In genomic region chr15:77974098-77974414, GRCh38 we compare ENCODE assay signal across 10 cellular contexts.
DNase-seq lines count a peak whose midpoint lies in the region; ATAC-seq and TF ChIP-seq lines count a peak whose summit lies in the region.
"Had no signal": no experiment of that assay in that cellular context is flagged by ENCODE, and none has a peak within 500 bp of the region (broad histone marks: within the 10 kb centered on the region; RNA-seq: fewer than 3 reads in every experiment).

No MANE protein-coding gene starts in this region.

- DNase-seq in NB4 (ENCODE audit: low read depth): peak; percentile 34
- peak; percentile 50 for DNase-seq in fibroblast of mammary gland (ENCODE audit: low read depth)
- peak; percentile 24 for DNase-seq in occipital lobe (lab: John Stamatoyannopoulos, UW)
- DNase-seq in T-helper 17 cell: no peak
- DNase-seq in ACHN: no peak
- DNase-seq: glutamatergic neuron had no signal

- no peak overlapping the region for H3K27ac Mint-ChIP-seq in T-helper 17 cell
- H3K27ac Mint-ChIP-seq: activated T-helper 1 cell treated with anti-CD3 and anti-CD28 coated beads, Interleukin-12 subunit alpha, Interleukin-12 subunit beta, Interleukin-2, Interleukin-4 antibody, amounts not matched to agents 30 ng/mL and 10 ng/mL and 1 ng/mL, durations not matched to agents 14 hours and 24 hours and 36 hours had no signal

- TF ChIP-seq CTCF in NB4 (IDR thresholded peaks at IDR 0.05; ENCODE audit: low read depth, low read length): no peak
- no peak for TF ChIP-seq CTCF in fibroblast of mammary gland (conservative IDR thresholded peaks at IDR 0.05; ENCODE audit: control insufficient read depth, insufficient read depth, low read depth, low read length)

- ATAC-seq in HG03025 (IDR thresholded peaks at IDR 0.05; ENCODE audit: low FRiP score, unreplicated experiment) (no peak), T-helper 17 cell (no peak), HG03196 (IDR thresholded peaks at IDR 0.05; ENCODE audit: unreplicated experiment) (no peak)

- no peak overlapping the region for H3K4me3 Mint-ChIP-seq in T-helper 17 cell
- H3K4me3 Mint-ChIP-seq: activated T-helper 1 cell treated with anti-CD3 and anti-CD28 coated beads, Interleukin-12 subunit alpha, Interleukin-12 subunit beta, Interleukin-2, Interleukin-4 antibody, amounts not matched to agents 30 ng/mL and 10 ng/mL and 1 ng/mL, durations not matched to agents 14 hours and 24 hours and 36 hours had no signal

- no peaks in the 10 kb centered on the region for H3K36me3 Mint-ChIP-seq in T-helper 17 cell (ENCODE audit: low read depth)

- no peaks in the 10 kb centered on the region for H3K9me3 ChIP-seq in BLaER1 treated with 17β-estradiol and CSF1 and Interleukin-3, amounts not matched to agents 10 nM and 100 nM (replicated peaks in 1 of 11)
- H3K9me3 ChIP-seq in T-helper 17 cell (ENCODE audit: control insufficient read depth, low read length, poor library complexity, severe bottlenecking): no peaks in the 10 kb centered on the region

- H3K4me1 ChIP-seq in BLaER1 treated with 17β-estradiol and CSF1 and Interleukin-3, amounts not matched to agents 10 nM and 100 nM: peaks cover 4 to 24% (median 12%) of the 10 kb centered on the region in 10 experiments; a peak in 15 of 20 replicates

- no peak for TF ChIP-seq POLR2A in NB4 (IDR thresholded peaks at IDR 0.05; ENCODE audit: extremely low read depth, insufficient read length)

- no peaks in the 10 kb centered on the region for H3K27me3 Mint-ChIP-seq in T-helper 17 cell

- peaks cover 2% of the 10 kb centered on the region for H3K4me1 Mint-ChIP-seq in T-helper 17 cell

- no peak overlapping the region for H3K4me3 ChIP-seq in BLaER1 treated with 17β-estradiol and CSF1 and Interleukin-3, amounts not matched to agents 10 nM and 100 nM
- H3K4me3 ChIP-seq in NB4 (ENCODE audit: low read depth, low read length): no peak overlapping the region
- H3K4me3 ChIP-seq in fibroblast of mammary gland (ENCODE audit: control insufficient read depth, low read depth, low read length): no peak overlapping the region

- H3K4me2 ChIP-seq in BLaER1 treated with 17β-estradiol and CSF1 and Interleukin-3, amounts not matched to agents 10 nM and 100 nM: peak overlapping the region in 8 of 11 experiments; percentile 20 to 52 (median 40); a peak in 11 of 22 replicates

- in situ Hi-C loops in ACHN (cut with HindIII; ENCODE audit: low pct_ligation_motif_present, low pct_unique_long_range_greater_than_20kb, low sequenced_read_pairs): no loop called here

- no peak overlapping the region for H3K9ac ChIP-seq in BLaER1 treated with 17β-estradiol and CSF1 and Interleukin-3, amounts not matched to agents 10 nM and 100 nM

- H3K27me3 ChIP-seq in BLaER1 treated with 17β-estradiol and CSF1 and Interleukin-3, amounts not matched to agents 10 nM and 100 nM: no peaks in the 10 kb centered on the region

- no peak overlapping the region for H3K27ac ChIP-seq in BLaER1 treated with 17β-estradiol and CSF1 and Interleukin-3, amounts not matched to agents 10 nM and 100 nM

- H3K36me3 ChIP-seq in BLaER1 treated with 17β-estradiol and CSF1 and Interleukin-3, amounts not matched to agents 10 nM and 100 nM: no peaks in the 10 kb centered on the region

- no peaks in the 10 kb centered on the region for H4K20me1 ChIP-seq in BLaER1 treated with 17β-estradiol and CSF1 and Interleukin-3, amounts not matched to agents 10 nM and 100 nM

Comparison
In these comparisons a context has a peak if more than half of its experiments do, and no peak if none do; other contexts are left out.
1. DNase-seq: peak in NB4 (single experiment), fibroblast of mammary gland (single experiment) and occipital lobe (single experiment); none in T-helper 17 cell (0 of 3) and ACHN (single experiment).